In genomic region chr21:15754640-15755039, GRCh38 we compare ENCODE assay signal across 14 cellular contexts. TPM values are rescaled to one million over a fixed set of nuclear protein-coding genes. Genes with fewer than 3 reads are reported as not detected.
DNase-seq lines count a peak whose midpoint lies in the region; ATAC-seq and TF ChIP-seq lines count a peak whose summit lies in the region.
"Had no signal": no experiment of that assay in that cellular context is flagged by ENCODE, and none has a peak within 500 bp of the region (broad histone marks: within the 10 kb centered on the region; RNA-seq: fewer than 3 reads in every experiment).

No MANE protein-coding gene starts in this region.

- intact Hi-C loops in Calu3 (cut with micrococcal nuclease; ENCODE audit: unreplicated experiment): no loop called here

- no peak for TF ChIP-seq CTCF in Calu3 (IDR thresholded peaks at IDR 0.05; ENCODE audit: unreplicated experiment)

- peak overlapping the region; percentile 50 for H3K27ac Mint-ChIP-seq in Calu3 (ENCODE audit: unreplicated experiment)
- peak overlapping the region; percentile 36 for H3K27ac Mint-ChIP-seq in memory B cell
- H3K27ac Mint-ChIP-seq in activated CD8-positive, alpha-beta memory T cell treated with anti-CD3 and anti-CD28 coated beads, Interleukin-2, amount 10 ng/mL, durations not matched to agents 7 days and 5 days: no peak overlapping the region
- H3K27ac Mint-ChIP-seq: activated CD4-positive, alpha-beta T cell treated with anti-CD3 and anti-CD28 coated beads, Interleukin-2, amount 10 ng/mL, durations not matched to agents 24 days and 14 days; activated naive CD8-positive, alpha-beta T cell treated with anti-CD3 and anti-CD28 coated beads for 36 hours had no signal

- H3K4me1 Mint-ChIP-seq in Calu3 (ENCODE audit: low read depth, unreplicated experiment) (peaks cover 42% of the 10 kb centered on the region), memory B cell (peaks cover 53% of the 10 kb centered on the region)
- peaks cover 19% of the 10 kb centered on the region for H3K4me1 Mint-ChIP-seq in activated CD8-positive, alpha-beta memory T cell treated with anti-CD3 and anti-CD28 coated beads, Interleukin-2, amount 10 ng/mL, durations not matched to agents 7 days and 5 days

- H3K27me3 Mint-ChIP-seq in Calu3 (ENCODE audit: unreplicated experiment) (no peaks in the 10 kb centered on the region), memory B cell (no peaks in the 10 kb centered on the region)
- no peaks in the 10 kb centered on the region for H3K27me3 Mint-ChIP-seq in activated CD8-positive, alpha-beta memory T cell treated with anti-CD3 and anti-CD28 coated beads, Interleukin-2, amount 10 ng/mL, durations not matched to agents 7 days and 5 days
- H3K27me3 Mint-ChIP-seq: activated CD4-positive, alpha-beta T cell treated with anti-CD3 and anti-CD28 coated beads, Interleukin-2, amount 10 ng/mL, durations not matched to agents 24 days and 14 days; activated naive CD8-positive, alpha-beta T cell treated with anti-CD3 and anti-CD28 coated beads for 36 hours had no signal

- CTCF ChIA-PET in Calu3 (lab: Charles Lee): no interaction called here
- CTCF ChIA-PET in activated CD8-positive, alpha-beta memory T cell treated with anti-CD3 and anti-CD28 coated beads, Interleukin-2, amount 10 ng/mL, durations not matched to agents 7 days and 5 days (lab: Charles Lee): interaction anchor here (1.0 kb wide), 1 partner anchor 10 kb away, joined by 5 read pairs; no protein-coding TSS in a partner anchor

- ATAC-seq in HG03378 (IDR thresholded peaks at IDR 0.05; ENCODE audit: unreplicated experiment) (peak; percentile 55), memory B cell (ENCODE audit: low read depth) (no peak)
- ATAC-seq in activated CD8-positive, alpha-beta memory T cell treated with anti-CD3 and anti-CD28 coated beads, Interleukin-2, amount 10 ng/mL, durations not matched to agents 7 days and 5 days: no peak
- ATAC-seq: left ventricle myocardium superior had no signal

- H3K9me3 Mint-ChIP-seq in Calu3 (ENCODE audit: low read depth, unreplicated experiment): peaks cover 10% of the 10 kb centered on the region
- H3K9me3 Mint-ChIP-seq in memory B cell: peaks cover 9% of the 10 kb centered on the region
- H3K9me3 Mint-ChIP-seq in activated CD8-positive, alpha-beta memory T cell treated with anti-CD3 and anti-CD28 coated beads, Interleukin-2, amount 10 ng/mL, durations not matched to agents 7 days and 5 days (ENCODE audit: low read depth): peaks cover 7% of the 10 kb centered on the region

- H3K4me3 Mint-ChIP-seq in Calu3 (ENCODE audit: low read depth, unreplicated experiment) (no peak overlapping the region), memory B cell (no peak overlapping the region)
- H3K4me3 Mint-ChIP-seq in activated CD8-positive, alpha-beta memory T cell treated with anti-CD3 and anti-CD28 coated beads, Interleukin-2, amount 10 ng/mL, durations not matched to agents 7 days and 5 days: no peak overlapping the region
- H3K4me3 Mint-ChIP-seq: activated CD4-positive, alpha-beta T cell treated with anti-CD3 and anti-CD28 coated beads, Interleukin-2, amount 10 ng/mL, durations not matched to agents 24 days and 14 days; activated naive CD8-positive, alpha-beta T cell treated with anti-CD3 and anti-CD28 coated beads for 36 hours had no signal

- H3K36me3 Mint-ChIP-seq in Calu3 (ENCODE audit: insufficient read depth, unreplicated experiment): no peaks in the 10 kb centered on the region
- H3K36me3 Mint-ChIP-seq in memory B cell: peaks cover 18% of the 10 kb centered on the region
- H3K36me3 Mint-ChIP-seq in activated CD8-positive, alpha-beta memory T cell treated with anti-CD3 and anti-CD28 coated beads, Interleukin-2, amount 10 ng/mL, durations not matched to agents 7 days and 5 days: peaks cover 53% of the 10 kb centered on the region

- BruUV-seq in Calu3 (replicated peaks; lab: Mats Ljungman, UMichigan): no TSS peak

- DNase-seq in Calu3: no peak
- peak; percentile 50 for DNase-seq in dedifferentiated amniotic fluid mesenchymal stem cell (ENCODE audit: extremely low spot score)
- DNase-seq in memory B cell (ENCODE audit: low spot score in 2 of 2): no peak
- DNase-seq in hypothalamus (lab: John Stamatoyannopoulos, UW): no peak
- DNase-seq in HuH-7 (ENCODE audit: low spot score): no peak
- no peak for DNase-seq in NOMO-1 (lab: John Stamatoyannopoulos, UW; ENCODE audit: unreplicated experiment in 2 of 2)
- DNase-seq in activated CD8-positive, alpha-beta memory T cell treated with anti-CD3 and anti-CD28 coated beads, Interleukin-2, amount 10 ng/mL, durations not matched to agents 7 days and 5 days: no peak
- DNase-seq: activated CD4-positive, alpha-beta T cell treated with anti-CD3 and anti-CD28 coated beads, Interleukin-2, amount 10 ng/mL, durations not matched to agents 24 days and 14 days; activated naive CD8-positive, alpha-beta T cell treated with anti-CD3 and anti-CD28 coated beads for 36 hours; left ventricle myocardium superior; retina; SHP77; uterus had no signal

RNA-seq across cellular contexts. Expression of gene USP25, which starts 24.9 kb away (rescaled TPM):
- total RNA-seq in Calu3 (2022): 21.8 and 22.1 TPM in 2 replicates
- 10 to 100 TPM; 43.2 to 58.0 TPM for total RNA-seq in activated CD8-positive, alpha-beta memory T cell treated with anti-CD3 and anti-CD28 coated beads, Interleukin-2, amount 10 ng/mL, durations not matched to agents 7 days and 5 days
